2 cellular contexts compared by ENCODE assay signal in the genomic region with DNA sequence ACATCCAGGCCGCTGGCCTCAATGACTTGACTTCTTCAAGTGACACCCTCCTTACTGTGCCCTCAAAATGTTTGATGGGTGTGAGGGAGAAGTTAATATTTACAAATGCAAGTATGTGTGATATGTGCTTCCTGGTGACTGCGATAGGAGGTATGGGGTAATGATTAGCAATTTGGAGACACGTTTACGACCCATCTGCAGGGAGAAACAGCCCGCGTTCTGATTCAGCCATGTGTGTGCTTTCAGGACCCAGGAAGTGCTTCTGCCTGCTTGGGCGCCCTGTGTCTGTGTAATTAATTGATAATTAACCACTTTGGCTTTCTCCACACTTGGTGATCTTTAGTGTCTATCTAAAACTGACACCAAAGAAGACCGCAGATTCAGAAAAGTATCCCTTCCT.
TF ChIP-seq lines count a peak whose summit lies in the region.

No MANE protein-coding gene starts in this region.

TF ChIP-seq in A549, 52 proteins besides CTCF, POLR2A, EP300 and RAD21:
- TF ChIP-seq, protein P1, sequence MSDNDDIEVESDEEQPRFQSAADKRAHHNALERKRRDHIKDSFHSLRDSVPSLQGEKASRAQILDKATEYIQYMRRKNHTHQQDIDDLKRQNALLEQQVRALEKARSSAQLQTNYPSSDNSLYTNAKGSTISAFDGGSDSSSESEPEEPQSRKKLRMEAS (IDR thresholded peaks at IDR 0.05), result peak; percentile 86
- TF ChIP-seq CEBPB (IDR thresholded peaks at IDR 0.05) (peak in 1 of 2 experiments; percentile 50; a peak in 2 of 4 replicates), ZC3H11A (IDR thresholded peaks at IDR 0.05) (no peak), RFX5 (IDR thresholded peaks at IDR 0.05) (no peak)
- TF ChIP-seq, protein P2, sequence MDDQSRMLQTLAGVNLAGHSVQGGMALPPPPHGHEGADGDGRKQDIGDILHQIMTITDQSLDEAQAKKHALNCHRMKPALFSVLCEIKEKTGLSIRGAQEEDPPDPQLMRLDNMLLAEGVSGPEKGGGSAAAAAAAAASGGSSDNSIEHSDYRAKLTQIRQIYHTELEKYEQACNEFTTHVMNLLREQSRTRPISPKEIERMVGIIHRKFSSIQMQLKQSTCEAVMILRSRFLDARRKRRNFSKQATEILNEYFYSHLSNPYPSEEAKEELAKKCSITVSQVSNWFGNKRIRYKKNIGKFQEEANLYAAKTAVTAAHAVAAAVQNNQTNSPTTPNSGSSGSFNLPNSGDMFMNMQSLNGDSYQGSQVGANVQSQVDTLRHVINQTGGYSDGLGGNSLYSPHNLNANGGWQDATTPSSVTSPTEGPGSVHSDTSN (IDR thresholded peaks at IDR 0.05), result no peak; the same call in 1 of the 2 replicates
- TF ChIP-seq, protein P3, sequence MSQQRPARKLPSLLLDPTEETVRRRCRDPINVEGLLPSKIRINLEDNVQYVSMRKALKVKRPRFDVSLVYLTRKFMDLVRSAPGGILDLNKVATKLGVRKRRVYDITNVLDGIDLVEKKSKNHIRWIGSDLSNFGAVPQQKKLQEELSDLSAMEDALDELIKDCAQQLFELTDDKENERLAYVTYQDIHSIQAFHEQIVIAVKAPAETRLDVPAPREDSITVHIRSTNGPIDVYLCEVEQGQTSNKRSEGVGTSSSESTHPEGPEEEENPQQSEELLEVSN (IDR thresholded peaks at IDR 0.05; ENCODE audit: borderline replicate concordance, low read depth), result peak; percentile 57; the same call in 1 of the 2 replicates

TF ChIP-seq in HepG2, 621 proteins besides CTCF, POLR2A, EP300 and RAD21:
- TF ChIP-seq, protein P4, sequence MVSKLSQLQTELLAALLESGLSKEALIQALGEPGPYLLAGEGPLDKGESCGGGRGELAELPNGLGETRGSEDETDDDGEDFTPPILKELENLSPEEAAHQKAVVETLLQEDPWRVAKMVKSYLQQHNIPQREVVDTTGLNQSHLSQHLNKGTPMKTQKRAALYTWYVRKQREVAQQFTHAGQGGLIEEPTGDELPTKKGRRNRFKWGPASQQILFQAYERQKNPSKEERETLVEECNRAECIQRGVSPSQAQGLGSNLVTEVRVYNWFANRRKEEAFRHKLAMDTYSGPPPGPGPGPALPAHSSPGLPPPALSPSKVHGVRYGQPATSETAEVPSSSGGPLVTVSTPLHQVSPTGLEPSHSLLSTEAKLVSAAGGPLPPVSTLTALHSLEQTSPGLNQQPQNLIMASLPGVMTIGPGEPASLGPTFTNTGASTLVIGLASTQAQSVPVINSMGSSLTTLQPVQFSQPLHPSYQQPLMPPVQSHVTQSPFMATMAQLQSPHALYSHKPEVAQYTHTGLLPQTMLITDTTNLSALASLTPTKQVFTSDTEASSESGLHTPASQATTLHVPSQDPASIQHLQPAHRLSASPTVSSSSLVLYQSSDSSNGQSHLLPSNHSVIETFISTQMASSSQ (IDR thresholded peaks at IDR 0.05; ENCODE audit: low read depth), result 0 out of 2 replicates have a peak, but pooled peaks have one; percentile 34
- TF ChIP-seq, protein P4 (CRISPR knock-in tag; IDR thresholded peaks at IDR 0.05; ENCODE audit: borderline replicate concordance), result 0 out of 2 replicates have a peak, but pooled peaks have one; percentile 20
- TF ChIP-seq, protein P5, sequence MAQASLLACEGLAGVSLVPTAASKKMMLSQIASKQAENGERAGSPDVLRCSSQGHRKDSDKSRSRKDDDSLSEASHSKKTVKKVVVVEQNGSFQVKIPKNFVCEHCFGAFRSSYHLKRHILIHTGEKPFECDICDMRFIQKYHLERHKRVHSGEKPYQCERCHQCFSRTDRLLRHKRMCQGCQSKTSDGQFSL (CRISPR knock-in tag; IDR thresholded peaks at IDR 0.05), result no peak
